In the genomic region with DNA sequence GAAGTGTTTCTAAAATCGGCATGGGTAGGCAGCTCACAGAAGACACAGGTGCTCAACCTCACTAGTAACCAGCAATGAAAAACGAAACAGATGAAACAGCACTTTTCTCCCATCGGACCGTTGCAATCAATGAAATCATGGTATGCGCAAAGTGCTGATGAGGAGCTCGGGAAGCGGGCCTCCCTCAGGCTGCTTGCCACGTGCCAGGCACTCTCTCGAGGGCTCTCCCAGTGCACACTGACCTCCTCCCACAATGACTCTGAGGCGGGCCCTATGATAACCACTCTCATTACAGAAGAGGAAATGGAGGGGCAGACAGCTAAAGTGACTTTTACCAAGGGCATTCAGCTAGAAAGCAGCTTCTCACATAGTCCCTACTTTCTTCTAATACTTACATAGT, we compare ENCODE assay signal across 13 cellular contexts.
"Had no signal": no experiment of that assay in that cellular context is flagged by ENCODE, and none has a peak within 500 bp of the region (broad histone marks: within the 10 kb centered on the region; RNA-seq: fewer than 3 reads in every experiment).

No MANE protein-coding gene starts in this region.

- H3K4me3 Mint-ChIP-seq: activated naive CD4-positive, alpha-beta T cell treated with anti-CD3 and anti-CD28 coated beads, Interleukin-2, amount 10 ng/mL, durations not matched to agents 7 days and 5 days had no signal

- H3K9me3 ChIP-seq: tibial nerve, vagina had no signal

- H3K27ac Mint-ChIP-seq: activated naive CD4-positive, alpha-beta T cell treated with anti-CD3 and anti-CD28 coated beads, Interleukin-2, amount 10 ng/mL, durations not matched to agents 7 days and 5 days had no signal

- H3K9me3 Mint-ChIP-seq: activated naive CD4-positive, alpha-beta T cell treated with anti-CD3 and anti-CD28 coated beads, Interleukin-2, amount 10 ng/mL, durations not matched to agents 7 days and 5 days had no signal

- H3K27ac ChIP-seq: hepatocyte, skin epidermis, tibial nerve, vagina had no signal

- H3K27me3 ChIP-seq: hepatocyte, tibial nerve, vagina had no signal

- H3K4me1 ChIP-seq: tibial nerve, vagina had no signal

- DNase-seq: activated CD4-positive, alpha-beta T cell treated with anti-CD3 and anti-CD28 coated beads, Interleukin-2, amount 50 U/mL, for 48 hours; activated CD4-positive, CD25-positive, alpha-beta regulatory T cell treated with anti-CD3 and anti-CD28 coated beads, Interleukin-2, amount 50 U/mL, for 72 hours; activated naive CD4-positive, alpha-beta T cell treated with anti-CD3 and anti-CD28 coated beads, Interleukin-2, amount 10 ng/mL, durations not matched to agents 7 days and 5 days; erythroblast; mammary epithelial cell; stimulated activated CD4-positive, alpha-beta T cell treated with anti-CD3 and anti-CD28 coated beads, Interleukin-4, amount 100 ng/mL, for 24 hours; stimulated activated naive CD4-positive, alpha-beta T cell treated with Interleukin-2 at 50 U/mL for 16 hours; substantia nigra; T-helper 2 cell had no signal

- H3K4me3 ChIP-seq: hepatocyte, skin epidermis, tibial nerve, vagina had no signal
